In the genomic region with DNA sequence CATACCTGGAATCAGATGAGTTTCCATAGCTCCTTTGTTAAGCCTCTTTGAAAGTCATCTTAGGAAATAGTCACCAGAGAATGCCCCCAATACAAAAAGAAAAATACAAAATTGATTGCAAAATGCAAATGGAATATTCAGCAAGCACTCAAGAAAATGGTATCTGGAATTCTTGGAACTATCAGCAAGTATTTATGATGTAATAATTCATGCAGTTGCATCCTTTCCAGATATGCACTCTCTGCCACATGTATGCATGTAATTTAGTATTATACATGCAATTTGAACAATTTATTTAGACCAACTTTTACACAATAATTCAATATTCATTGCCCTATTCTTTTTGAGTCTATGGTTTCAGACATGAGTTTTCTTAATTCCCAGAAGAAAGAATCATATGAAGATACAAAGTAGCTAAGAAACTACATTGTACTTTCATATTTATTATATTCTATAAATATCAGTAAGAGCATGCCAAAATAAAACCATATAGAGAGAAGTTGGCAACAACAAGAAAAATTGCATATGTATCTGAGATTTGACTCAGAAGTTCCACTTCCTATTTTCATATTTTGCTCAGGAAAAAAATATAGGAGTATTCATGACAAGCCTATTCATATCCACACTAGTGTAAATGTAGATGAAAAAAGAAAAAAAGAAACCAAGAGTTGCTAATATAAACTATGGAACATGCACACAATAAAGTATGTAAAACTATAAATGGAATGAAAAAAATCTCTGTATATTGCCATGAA, we compare ENCODE assay signal across 1 cellular context.
TF ChIP-seq lines count a peak whose summit lies in the region.

No MANE protein-coding gene starts in this region.

TF ChIP-seq in SK-N-SH, 30 proteins besides CTCF, POLR2A, EP300 and RAD21 (continued from another document):
- TF ChIP-seq ZBTB33 (IDR thresholded peaks at IDR 0.05; ENCODE audit: borderline replicate concordance, low read depth): no peak
TF ChIP-seq in SK-N-SH: peak in this region for 0.
